ENCODE assay signal across 1 cellular context in genomic region chr4:155539746-155540145, GRCh38.
TF ChIP-seq lines count a peak whose summit lies in the region.

No MANE protein-coding gene starts in this region.

TF ChIP-seq in IMR-90, 13 proteins besides CTCF, POLR2A, EP300 and RAD21 (continued from another document):
- TF ChIP-seq USF2 (IDR thresholded peaks at IDR 0.05; ENCODE audit: low read depth, low read length) (no peak), SMC3 (IDR thresholded peaks at IDR 0.05; ENCODE audit: low read depth, low read length) (no peak), FOS (IDR thresholded peaks at IDR 0.05; ENCODE audit: low read depth, low read length) (no peak), MAFK (IDR thresholded peaks at IDR 0.05; ENCODE audit: low read depth, low read length) (no peak), CHD1 (IDR thresholded peaks at IDR 0.05; ENCODE audit: low read depth, low read length) (no peak), NFE2L2 (IDR thresholded peaks at IDR 0.05; ENCODE audit: low read depth, low read length) (no peak), BHLHE40 (IDR thresholded peaks at IDR 0.05; ENCODE audit: low read depth, low read length) (no peak), RFX5 (IDR thresholded peaks at IDR 0.05; ENCODE audit: low read depth, low read length) (no peak)
